23 cellular contexts compared by ENCODE assay signal in the genomic region with DNA sequence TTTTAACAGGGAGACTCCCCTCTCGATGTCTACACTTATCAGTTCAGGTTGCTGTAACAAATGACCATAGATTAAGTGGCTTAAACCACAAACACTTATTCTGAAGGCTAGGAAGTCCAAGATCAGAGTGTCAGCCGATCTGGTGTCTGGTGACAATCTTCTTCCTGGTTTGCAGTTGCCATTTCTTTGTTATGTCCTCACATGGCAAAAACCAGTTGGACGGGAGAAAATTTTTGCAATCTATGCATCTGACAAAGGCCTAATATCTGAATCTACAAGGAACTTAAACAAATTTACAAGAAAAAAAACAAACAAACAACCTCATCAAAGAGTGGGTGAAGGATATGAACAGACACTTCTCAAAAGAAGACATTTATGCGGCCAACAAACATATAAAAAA.
"Had no signal": no experiment of that assay in that cellular context is flagged by ENCODE, and none has a peak within 500 bp of the region (broad histone marks: within the 10 kb centered on the region; RNA-seq: fewer than 3 reads in every experiment).

No MANE protein-coding gene starts in this region.

- H3K36me3 Mint-ChIP-seq: activated naive CD4-positive, alpha-beta T cell treated with anti-CD3 and anti-CD28 coated beads, Interleukin-2, amount 50 U/mL, for 72 hours had no signal

- H3K27ac ChIP-seq: adrenal gland, body of pancreas, breast epithelium, SJCRH30, SK-N-MC had no signal

- H3K4me3 ChIP-seq: adrenal gland, body of pancreas, breast epithelium, K562, SJCRH30, SK-N-MC had no signal

- H3K9me3 ChIP-seq: adrenal gland, body of pancreas, breast epithelium had no signal

- H3K4me1 Mint-ChIP-seq: activated CD4-positive, alpha-beta T cell treated with anti-CD3 and anti-CD28 coated beads, Interleukin-2, amount 10 ng/mL, durations not matched to agents 24 days and 14 days; activated T-helper 17 cell treated with anti-CD3 and anti-CD28 coated beads, Interleukin-2, amount 50 U/mL, for 72 hours had no signal

- ATAC-seq: activated CD8-positive, alpha-beta T cell treated with anti-CD3 and anti-CD28 coated beads for 36 hours; activated naive CD4-positive, alpha-beta T cell treated with anti-CD3 and anti-CD28 coated beads, Interleukin-2, amount 50 U/mL, for 72 hours; activated T-cell treated with anti-CD3 and anti-CD28 coated beads, Interleukin-2, amount 50 U/mL, for 72 hours; activated T-helper 17 cell treated with anti-CD3 and anti-CD28 coated beads, Interleukin-2, amount 50 U/mL, for 72 hours; body of pancreas; K562 had no signal

- H3K9me3 Mint-ChIP-seq: activated CD4-positive, alpha-beta T cell treated with anti-CD3 and anti-CD28 coated beads, Interleukin-2, amount 10 ng/mL, durations not matched to agents 24 days and 14 days; activated CD8-positive, alpha-beta T cell treated with anti-CD3 and anti-CD28 coated beads for 36 hours; activated naive CD4-positive, alpha-beta T cell treated with anti-CD3 and anti-CD28 coated beads, Interleukin-2, amount 50 U/mL, for 72 hours; activated T-helper 17 cell treated with anti-CD3 and anti-CD28 coated beads, Interleukin-2, amount 50 U/mL, for 72 hours had no signal

- H3K36me3 ChIP-seq: adrenal gland, breast epithelium, SJCRH30 had no signal

- H3K27me3 ChIP-seq: body of pancreas, SJCRH30 had no signal

- H3K4me1 ChIP-seq: adrenal gland, breast epithelium had no signal

- H3K4me3 Mint-ChIP-seq: activated CD4-positive, alpha-beta T cell treated with anti-CD3 and anti-CD28 coated beads, Interleukin-2, amount 10 ng/mL, durations not matched to agents 24 days and 14 days; activated CD8-positive, alpha-beta T cell treated with anti-CD3 and anti-CD28 coated beads for 36 hours; activated T-cell treated with anti-CD3 and anti-CD28 coated beads, Interleukin-2, amount 50 U/mL, for 72 hours; activated T-helper 17 cell treated with anti-CD3 and anti-CD28 coated beads, Interleukin-2, amount 50 U/mL, for 72 hours had no signal

- H3K27ac Mint-ChIP-seq: activated CD4-positive, alpha-beta T cell treated with anti-CD3 and anti-CD28 coated beads, Interleukin-2, amount 10 ng/mL, durations not matched to agents 24 days and 14 days; activated CD8-positive, alpha-beta T cell treated with anti-CD3 and anti-CD28 coated beads for 36 hours; activated naive CD4-positive, alpha-beta T cell treated with anti-CD3 and anti-CD28 coated beads, Interleukin-2, amount 50 U/mL, for 72 hours; activated T-cell treated with anti-CD3 and anti-CD28 coated beads, Interleukin-2, amount 50 U/mL, for 72 hours; activated T-helper 17 cell treated with anti-CD3 and anti-CD28 coated beads, Interleukin-2, amount 50 U/mL, for 72 hours had no signal

- DNase-seq: activated CD4-positive, alpha-beta T cell treated with anti-CD3 and anti-CD28 coated beads, Interleukin-2, amount 10 ng/mL, durations not matched to agents 24 days and 14 days; activated CD4-positive, alpha-beta T cell treated with anti-CD3 and anti-CD28 coated beads, Interleukin-2, amount 50 U/mL, for 4 hours; activated CD8-positive, alpha-beta T cell treated with anti-CD3 and anti-CD28 coated beads for 36 hours; activated gamma-delta T cell; activated naive CD4-positive, alpha-beta T cell treated with Interleukin-2 at 50 U/mL for 16 hours; activated T-cell treated with anti-CD3 and anti-CD28 coated beads, Interleukin-2, amount 50 U/mL, for 1 hour; activated T-cell treated with anti-CD3 and anti-CD28 coated beads, Interleukin-2, amount 50 U/mL, for 72 hours; adrenal gland; body of pancreas; cerebellar nuclear complex; NCI-H1417 treated with DMSO at 0.1 percent for 48 hours; NCI-H187 treated with DMSO at 0.1 percent for 48 hours; NCI-H2227 treated with DMSO at 0.1 percent for 48 hours; NCI-H524 treated with DMSO at 0.1 percent for 48 hours; NK-92 treated with Interleukin-12 subunit alpha and Interleukin-12 subunit beta, amount 100 ng/mL, for 24 hours; SHP77; SJCRH30; T1000 had no signal
